In genomic region chr11:48170840-48171233, GRCh38 we compare ENCODE assay signal across 13 cellular contexts. TPM values are rescaled to one million over a fixed set of nuclear protein-coding genes. Genes with fewer than 3 reads are reported as not detected.
DNase-seq lines count a peak whose midpoint lies in the region; ATAC-seq and TF ChIP-seq lines count a peak whose summit lies in the region.
"Had no signal": no experiment of that assay in that cellular context is flagged by ENCODE, and none has a peak within 500 bp of the region (broad histone marks: within the 10 kb centered on the region; RNA-seq: fewer than 3 reads in every experiment).

No MANE protein-coding gene starts in this region.

- H3K27me3 Mint-ChIP-seq in CD14-positive monocyte (ENCODE audit: low read depth in 3 of 3), result peaks cover 0 to 3% (median 0%) of the 10 kb centered on the region in 3 donors
- no peaks in the 10 kb centered on the region for H3K27me3 Mint-ChIP-seq in nephron (ENCODE audit: low read depth)
- no peaks in the 10 kb centered on the region for H3K27me3 Mint-ChIP-seq in activated CD8-positive, alpha-beta T cell treated with anti-CD3 and anti-CD28 coated beads, Interleukin-2, amount 10 ng/mL, durations not matched to agents 7 days and 5 days (ENCODE audit: low read depth)

- H3K36me3 Mint-ChIP-seq in CD14-positive monocyte (peaks cover 35 to 51% of the 10 kb centered on the region in 2 donors), nephron (ENCODE audit: low read depth) (peaks cover 26% of the 10 kb centered on the region)
- H3K36me3 Mint-ChIP-seq in activated CD8-positive, alpha-beta T cell treated with anti-CD3 and anti-CD28 coated beads, Interleukin-2, amount 10 ng/mL, durations not matched to agents 7 days and 5 days (ENCODE audit: low read depth), result peaks cover 23% of the 10 kb centered on the region

- H3K27me3 ChIP-seq in Peyer's patch, result no peaks in the 10 kb centered on the region
- H3K27me3 ChIP-seq: vagina had no signal

- peaks cover 31% of the 10 kb centered on the region for H3K4me1 Mint-ChIP-seq in CD14-positive monocyte
- peaks cover 37% of the 10 kb centered on the region for H3K4me1 Mint-ChIP-seq in nephron
- H3K4me1 Mint-ChIP-seq in activated CD8-positive, alpha-beta T cell treated with anti-CD3 and anti-CD28 coated beads, Interleukin-2, amount 10 ng/mL, durations not matched to agents 7 days and 5 days (ENCODE audit: low read depth), result peaks cover 28% of the 10 kb centered on the region

- DNase-seq in CD14-positive monocyte (ENCODE audit: low spot score), result no peak
- DNase-seq in HT1080 (ENCODE audit: low read depth), result peak; percentile 25
- peak; percentile 72 for DNase-seq in dedifferentiated amniotic fluid mesenchymal stem cell (ENCODE audit: extremely low spot score)
- DNase-seq in RWPE1 (ENCODE audit: low spot score), result no peak
- no peak for DNase-seq in Peyer's patch
- DNase-seq in activated CD8-positive, alpha-beta T cell treated with anti-CD3 and anti-CD28 coated beads, Interleukin-2, amount 10 ng/mL, durations not matched to agents 7 days and 5 days, result no peak
- DNase-seq: hypothalamus, NCI-H510A had no signal

- no peak for ATAC-seq in activated CD8-positive, alpha-beta T cell treated with anti-CD3 and anti-CD28 coated beads, Interleukin-2, amount 10 ng/mL, durations not matched to agents 7 days and 5 days
- no peak for ATAC-seq in HG03460 (IDR thresholded peaks at IDR 0.05; ENCODE audit: unreplicated experiment)

- POLR2A ChIA-PET in RWPE1 (lab: Yijun Ruan, JAX; ENCODE audit: low non-redundant PET), result no interaction called here
- POLR2A ChIA-PET in activated CD8-positive, alpha-beta T cell treated with anti-CD3 and anti-CD28 coated beads, Interleukin-2, amount 10 ng/mL, durations not matched to agents 7 days and 5 days (lab: Charles Lee), result no interaction called here

- H3K4me3 Mint-ChIP-seq in CD14-positive monocyte (no peak overlapping the region), nephron (no peak overlapping the region)
- no peak overlapping the region for H3K4me3 Mint-ChIP-seq in activated CD8-positive, alpha-beta T cell treated with anti-CD3 and anti-CD28 coated beads, Interleukin-2, amount 10 ng/mL, durations not matched to agents 7 days and 5 days

- peaks cover 0 to 6% (median 0%) of the 10 kb centered on the region in 3 donors for H3K36me3 ChIP-seq in Peyer's patch
- H3K36me3 ChIP-seq: vagina had no signal

- no peak overlapping the region for H3K27ac ChIP-seq in RWPE1
- no peak overlapping the region for H3K27ac ChIP-seq in Peyer's patch

- TF ChIP-seq CTCF in CD14-positive monocyte (IDR thresholded peaks at IDR 0.05) (no peak), nephron (IDR thresholded peaks at IDR 0.05; ENCODE audit: unreplicated experiment in 3 of 3) (no peak), RWPE1 (conservative IDR thresholded peaks at IDR 0.05; ENCODE audit: low read depth) (no peak), Peyer's patch (IDR thresholded peaks at IDR 0.05) (no peak)

- CTCF ChIA-PET in RWPE1 (lab: Yijun Ruan, JAX), result no interaction called here
- CTCF ChIA-PET in activated CD8-positive, alpha-beta T cell treated with anti-CD3 and anti-CD28 coated beads, Interleukin-2, amount 10 ng/mL, durations not matched to agents 7 days and 5 days (lab: Charles Lee), result no interaction called here

- H3K27ac Mint-ChIP-seq in CD14-positive monocyte (peak overlapping the region in 4 of 7 donors; percentile 20 to 79 (median 64)), nephron (peak overlapping the region; percentile 80 to 92 (median 87))
- no peak overlapping the region for H3K27ac Mint-ChIP-seq in activated CD8-positive, alpha-beta T cell treated with anti-CD3 and anti-CD28 coated beads, Interleukin-2, amount 10 ng/mL, durations not matched to agents 7 days and 5 days

- H3K9me3 ChIP-seq in Peyer's patch, result no peaks in the 10 kb centered on the region
- H3K9me3 ChIP-seq: vagina had no signal

- peaks cover 0 to 2% (median 0%) of the 10 kb centered on the region in 7 donors for H3K9me3 Mint-ChIP-seq in CD14-positive monocyte
- H3K9me3 Mint-ChIP-seq in nephron, result no peaks in the 10 kb centered on the region
- no peaks in the 10 kb centered on the region for H3K9me3 Mint-ChIP-seq in activated CD8-positive, alpha-beta T cell treated with anti-CD3 and anti-CD28 coated beads, Interleukin-2, amount 10 ng/mL, durations not matched to agents 7 days and 5 days (ENCODE audit: insufficient read depth)

- intact Hi-C loops in CD14-positive monocyte (cut with micrococcal nuclease), result no loop called here

- H3K4me1 ChIP-seq in Peyer's patch, result peaks cover 0 to 17% (median 0%) of the 10 kb centered on the region in 4 donors

- no peak for TF ChIP-seq POLR2A in Peyer's patch (IDR thresholded peaks at IDR 0.05)

- no peak overlapping the region for H3K4me3 ChIP-seq in Peyer's patch
- H3K4me3 ChIP-seq: vagina had no signal

RNA-seq across cellular contexts. Expression of gene OR4B1, which starts 45.8 kb away (rescaled TPM):
- polyA plus RNA-seq in CD14-positive monocyte, result not detected
- not detected in 2 replicates for total RNA-seq in HT1080 (2014; rRNA removed; shearing (Covaris generic))
- polyA plus RNA-seq in HT1080 (2015; cell fraction: cytosol; rRNA removed), result not detected in 2 replicates
- polyA plus RNA-seq in HT1080 (2015; cell fraction: nucleus; rRNA removed), result not detected in 2 replicates
- total RNA-seq in Peyer's patch, result not detected
- total RNA-seq in activated CD8-positive, alpha-beta T cell treated with anti-CD3 and anti-CD28 coated beads, Interleukin-2, amount 10 ng/mL, durations not matched to agents 7 days and 5 days, result not detected
- total RNA-seq: activated CD8-positive, alpha-beta memory T cell treated with anti-CD3 and anti-CD28 coated beads for 36 hours; vagina had no signal
- polyA plus RNA-seq: neural cell had no signal

Comparison
In these comparisons a context has a peak if more than half of its experiments do, and no peak if none do; other contexts are left out.
1. DNase-seq: peak in HT1080 (single experiment) and dedifferentiated amniotic fluid mesenchymal stem cell (single experiment); none in CD14-positive monocyte (single experiment), RWPE1 (single experiment), Peyer's patch (0 of 3) and activated CD8-positive, alpha-beta T cell treated with anti-CD3 and anti-CD28 coated beads, Interleukin-2, amount 10 ng/mL, durations not matched to agents 7 days and 5 days (single experiment).